Comparison of ENCODE assay signal across 1 cellular context in genomic region chr11:63940786-63941185, GRCh38.
TF ChIP-seq lines count a peak whose summit lies in the region.

No MANE protein-coding gene starts in this region.

TF ChIP-seq in neural cell, 6 proteins besides CTCF, POLR2A, EP300 and RAD21 (continued from another document):
- TF ChIP-seq, protein P1, sequence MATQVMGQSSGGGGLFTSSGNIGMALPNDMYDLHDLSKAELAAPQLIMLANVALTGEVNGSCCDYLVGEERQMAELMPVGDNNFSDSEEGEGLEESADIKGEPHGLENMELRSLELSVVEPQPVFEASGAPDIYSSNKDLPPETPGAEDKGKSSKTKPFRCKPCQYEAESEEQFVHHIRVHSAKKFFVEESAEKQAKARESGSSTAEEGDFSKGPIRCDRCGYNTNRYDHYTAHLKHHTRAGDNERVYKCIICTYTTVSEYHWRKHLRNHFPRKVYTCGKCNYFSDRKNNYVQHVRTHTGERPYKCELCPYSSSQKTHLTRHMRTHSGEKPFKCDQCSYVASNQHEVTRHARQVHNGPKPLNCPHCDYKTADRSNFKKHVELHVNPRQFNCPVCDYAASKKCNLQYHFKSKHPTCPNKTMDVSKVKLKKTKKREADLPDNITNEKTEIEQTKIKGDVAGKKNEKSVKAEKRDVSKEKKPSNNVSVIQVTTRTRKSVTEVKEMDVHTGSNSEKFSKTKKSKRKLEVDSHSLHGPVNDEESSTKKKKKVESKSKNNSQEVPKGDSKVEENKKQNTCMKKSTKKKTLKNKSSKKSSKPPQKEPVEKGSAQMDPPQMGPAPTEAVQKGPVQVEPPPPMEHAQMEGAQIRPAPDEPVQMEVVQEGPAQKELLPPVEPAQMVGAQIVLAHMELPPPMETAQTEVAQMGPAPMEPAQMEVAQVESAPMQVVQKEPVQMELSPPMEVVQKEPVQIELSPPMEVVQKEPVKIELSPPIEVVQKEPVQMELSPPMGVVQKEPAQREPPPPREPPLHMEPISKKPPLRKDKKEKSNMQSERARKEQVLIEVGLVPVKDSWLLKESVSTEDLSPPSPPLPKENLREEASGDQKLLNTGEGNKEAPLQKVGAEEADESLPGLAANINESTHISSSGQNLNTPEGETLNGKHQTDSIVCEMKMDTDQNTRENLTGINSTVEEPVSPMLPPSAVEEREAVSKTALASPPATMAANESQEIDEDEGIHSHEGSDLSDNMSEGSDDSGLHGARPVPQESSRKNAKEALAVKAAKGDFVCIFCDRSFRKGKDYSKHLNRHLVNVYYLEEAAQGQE (IDR thresholded peaks at IDR 0.05; ENCODE audit: borderline replicate concordance) = no peak
- no peak for TF ChIP-seq SMC3 (conservative IDR thresholded peaks at IDR 0.05; ENCODE audit: poor library complexity)
